ENCODE assay signal across 15 cellular contexts in the genomic region with DNA sequence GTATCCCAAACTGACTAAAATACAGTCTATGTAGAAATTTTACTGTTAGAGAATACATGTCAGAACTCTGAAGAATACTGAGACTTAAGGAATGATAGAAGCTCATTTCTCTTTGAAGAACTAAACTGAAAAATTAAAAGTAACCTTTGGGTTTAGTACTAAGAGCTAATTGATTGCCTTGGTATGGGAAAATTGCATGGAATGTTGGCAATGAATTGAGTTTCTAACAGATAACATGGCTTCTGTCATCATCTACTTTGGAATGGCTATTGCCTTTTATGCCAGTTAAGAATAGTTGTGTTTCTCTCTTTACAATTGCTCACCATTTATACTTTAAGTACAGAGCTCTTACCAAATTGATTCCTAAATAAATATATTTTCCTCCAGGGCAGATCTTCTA.
DNase-seq lines count a peak whose midpoint lies in the region; TF ChIP-seq lines count a peak whose summit lies in the region.
"Had no signal": no experiment of that assay in that cellular context is flagged by ENCODE, and none has a peak within 500 bp of the region (broad histone marks: within the 10 kb centered on the region; RNA-seq: fewer than 3 reads in every experiment).

No MANE protein-coding gene starts in this region.

- no peak overlapping the region for H2BK120ac ChIP-seq in mesendoderm (ENCODE audit: low read depth, low read length)

- DNase-seq in AG10803 (ENCODE audit: low read depth) = peak; percentile 23
- DNase-seq in amniotic epithelial cell (ENCODE audit: low read depth) = peak; percentile 20
- DNase-seq in fibroblast of peridontal ligament (ENCODE audit: extremely low read depth) = peak; percentile 15
- DNase-seq in mesendoderm = peak; percentile 45
- no peak for DNase-seq in hepatic stellate cell (ENCODE audit: low spot score)
- no peak for DNase-seq in BE2C
- no peak for DNase-seq in HUDEP-2 (lab: John Stamatoyannopoulos, UW; ENCODE audit: unreplicated experiment in 76 of 76)
- no peak for DNase-seq in 8988T
- DNase-seq: ACHN; CD8-positive, alpha-beta T cell; COR-L47; DMS153; DMS79 treated with DMSO at 0.1 percent for 48 hours; GF-D8; H9 had no signal

- H2BK15ac ChIP-seq in mesendoderm (replicated peaks; ENCODE audit: low read depth) = no peak overlapping the region

- H3K27ac ChIP-seq in mesendoderm (ENCODE audit: low read depth, low read length) = no peak overlapping the region

- H2BK5ac ChIP-seq in mesendoderm (ENCODE audit: low read length) = no peak overlapping the region

- H2AK5ac ChIP-seq in mesendoderm (ENCODE audit: low read length) = no peak overlapping the region

- H4K5ac ChIP-seq in mesendoderm (ENCODE audit: low read length) = no peak overlapping the region

- TF ChIP-seq CTCF in AG10803 (conservative IDR thresholded peaks at IDR 0.05; ENCODE audit: low read length) = no peak
- TF ChIP-seq CTCF in BE2C (IDR thresholded peaks at IDR 0.05; ENCODE audit: low read depth, low read length) = no peak

- H3K4me3 ChIP-seq in AG10803 (ENCODE audit: low read length) (no peak overlapping the region), mesendoderm (ENCODE audit: low read length) (no peak overlapping the region), BE2C (ENCODE audit: low read depth, low read length) (no peak overlapping the region)

- H3K23ac ChIP-seq in mesendoderm (ENCODE audit: low read length) = no peak overlapping the region

- H3K9me3 ChIP-seq in BE2C = no peaks in the 10 kb centered on the region

- no peak overlapping the region for H3K4ac ChIP-seq in mesendoderm (ENCODE audit: low read depth, low read length)

- H3K79me2 ChIP-seq in mesendoderm (ENCODE audit: control insufficient read depth, insufficient read depth, low read length) = no peaks in the 10 kb centered on the region

- no peak overlapping the region for H3K4me2 ChIP-seq in mesendoderm (ENCODE audit: low read length)

- no peak overlapping the region for H3K18ac ChIP-seq in mesendoderm (ENCODE audit: low read length)

- no peaks in the 10 kb centered on the region for H3K27me3 ChIP-seq in mesendoderm (ENCODE audit: insufficient read depth, low read length, poor library complexity)
- no peaks in the 10 kb centered on the region for H3K27me3 ChIP-seq in BE2C

- H3K4me1 ChIP-seq in mesendoderm (ENCODE audit: control insufficient read depth, low read depth, low read length) = no peaks in the 10 kb centered on the region
- H3K4me1 ChIP-seq in BE2C = 0 out of 2 replicates have a peak, but pooled peaks cover 6% of the 10 kb centered on the region

- no peak overlapping the region for H4K8ac ChIP-seq in mesendoderm (ENCODE audit: low read depth, low read length)

- H3K9ac ChIP-seq in mesendoderm (ENCODE audit: low read length) = no peak overlapping the region

- no peak overlapping the region for H3K56ac ChIP-seq in mesendoderm (ENCODE audit: low read length)

- H3K36me3 ChIP-seq in mesendoderm (ENCODE audit: control insufficient read depth, insufficient read depth, low read length) = no peaks in the 10 kb centered on the region
- no peaks in the 10 kb centered on the region for H3K36me3 ChIP-seq in BE2C

- H3K79me1 ChIP-seq in mesendoderm (ENCODE audit: low read length) = no peaks in the 10 kb centered on the region

Comparison
In these comparisons a context has a peak if more than half of its experiments do, and no peak if none do; other contexts are left out.
1. DNase-seq: peak in AG10803 (single experiment), amniotic epithelial cell (single experiment), fibroblast of peridontal ligament (single experiment) and mesendoderm (single experiment); none in hepatic stellate cell (single experiment), BE2C (single experiment), HUDEP-2 (0 of 76) and 8988T (single experiment).